Comparison of ENCODE assay signal across 1 cellular context in genomic region chr1:224945651-224946348, GRCh38. TPM values are rescaled to one million over a fixed set of nuclear protein-coding genes. Genes with fewer than 3 reads are reported as not detected.
"Had no signal": no experiment of that assay in that cellular context is flagged by ENCODE, and none has a peak within 500 bp of the region (broad histone marks: within the 10 kb centered on the region; RNA-seq: fewer than 3 reads in every experiment).

No MANE protein-coding gene starts in this region.

RNA-seq across cellular contexts. Expression of gene DNAH14, which starts 16.3 kb away (rescaled TPM):
- total RNA-seq: activated B cell treated with CpG ODN at 0.5 μM for 24 hours had no signal
